ENCODE assay signal across 8 cellular contexts in the genomic region with DNA sequence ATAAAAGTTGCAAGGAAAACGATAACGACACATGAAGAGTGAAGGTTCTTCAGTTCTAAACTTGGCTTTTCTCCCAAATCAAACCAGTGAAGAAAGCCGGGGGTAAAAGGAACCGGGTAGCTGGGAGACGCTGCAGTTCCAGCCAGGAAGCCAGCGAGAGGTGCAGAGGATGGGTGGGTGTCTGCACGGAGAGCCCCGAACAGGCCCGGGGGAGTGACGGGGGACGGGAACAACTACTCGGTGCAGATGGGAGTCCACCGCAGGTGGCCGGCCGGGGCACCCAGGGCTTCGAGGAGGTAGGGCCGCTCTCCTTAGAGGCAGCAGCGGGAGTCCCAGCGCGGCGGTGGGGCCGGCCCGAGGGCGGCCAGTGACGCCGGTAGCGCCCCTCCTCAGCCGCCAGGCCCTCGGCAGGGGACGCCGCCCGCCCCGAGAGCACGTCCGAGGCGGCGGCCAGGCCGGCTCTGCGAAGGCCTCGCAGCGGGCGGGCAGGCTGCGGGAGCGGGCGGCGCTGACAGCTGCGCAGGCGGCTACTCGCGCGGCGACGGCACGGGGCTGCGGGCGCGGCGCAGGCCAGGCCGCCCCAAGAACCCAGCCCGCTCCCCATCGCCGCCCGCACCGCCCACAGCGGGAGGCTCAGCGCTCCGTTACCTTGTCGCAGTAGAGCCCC. TPM values are rescaled to one million over a fixed set of nuclear protein-coding genes. Genes with fewer than 3 reads are reported as not detected.
A peak's percentile ranks its signal among the peaks of the same experiment; 100 is the strongest.
DNase-seq lines count a peak whose midpoint lies in the region; ATAC-seq and TF ChIP-seq lines count a peak whose summit lies in the region.

No MANE protein-coding gene starts in this region.

- no peaks in the 10 kb centered on the region for H3K9me3 Mint-ChIP-seq in activated naive CD8-positive, alpha-beta T cell treated with anti-CD3 and anti-CD28 coated beads, Interleukin-2, amount 10 ng/mL, durations not matched to agents 7 days and 5 days

- peak overlapping the region; percentile 99 for H3K27ac Mint-ChIP-seq in activated naive CD8-positive, alpha-beta T cell treated with anti-CD3 and anti-CD28 coated beads, Interleukin-2, amount 10 ng/mL, durations not matched to agents 7 days and 5 days

- no peak for TF ChIP-seq CTCF in Peyer's patch (IDR thresholded peaks at IDR 0.05)

- H3K4me1 Mint-ChIP-seq in activated naive CD8-positive, alpha-beta T cell treated with anti-CD3 and anti-CD28 coated beads, Interleukin-2, amount 10 ng/mL, durations not matched to agents 7 days and 5 days = peaks cover 35% of the 10 kb centered on the region

- peak overlapping the region; percentile 99 for H3K4me3 Mint-ChIP-seq in activated naive CD8-positive, alpha-beta T cell treated with anti-CD3 and anti-CD28 coated beads, Interleukin-2, amount 10 ng/mL, durations not matched to agents 7 days and 5 days

- no peaks in the 10 kb centered on the region for H3K27me3 Mint-ChIP-seq in activated naive CD8-positive, alpha-beta T cell treated with anti-CD3 and anti-CD28 coated beads, Interleukin-2, amount 10 ng/mL, durations not matched to agents 7 days and 5 days

- H3K4me3 ChIP-seq in Peyer's patch (peak overlapping the region; percentile 80 to 97 (median 91)), rectal smooth muscle tissue (ENCODE audit: low read length) (peak overlapping the region; percentile 94)

- H3K36me3 ChIP-seq in Peyer's patch (no peaks in the 10 kb centered on the region), rectal smooth muscle tissue (ENCODE audit: control insufficient read depth, insufficient read depth, low read length) (no peaks in the 10 kb centered on the region)

- POLR2A ChIA-PET in activated naive CD8-positive, alpha-beta T cell treated with anti-CD3 and anti-CD28 coated beads, Interleukin-2, amount 10 ng/mL, durations not matched to agents 7 days and 5 days (lab: Charles Lee) = interaction anchor here (0.6 to 5.0 kb wide), 13 partner anchors 10 to 653 kb away, joined by 3 to 39 read pairs (median 3); partner anchors contain the start of genes BST1, CPEB2, FAM200B and TAPT1

- DNase-seq in AG08396 (ENCODE audit: low spot score) = peak; percentile 65
- peak; percentile 58 to 76 (median 74) for DNase-seq in Peyer's patch
- DNase-seq in activated naive CD8-positive, alpha-beta T cell treated with anti-CD3 and anti-CD28 coated beads, Interleukin-2, amount 10 ng/mL, durations not matched to agents 7 days and 5 days = no peak
- DNase-seq in hippocampal formation (lab: John Stamatoyannopoulos, UW) = peak; percentile 56 to 57
- no peak for DNase-seq in DMS153 treated with DMSO at 0.1 percent for 48 hours (lab: John Stamatoyannopoulos, UW; ENCODE audit: unreplicated experiment)

- H3K27ac ChIP-seq in Peyer's patch (peak overlapping the region; percentile 91 to 99 (median 97)), rectal smooth muscle tissue (ENCODE audit: low read depth, low read length) (peak overlapping the region; percentile 100)

- no peaks in the 10 kb centered on the region for H3K9me3 ChIP-seq in Peyer's patch

- H3K36me3 Mint-ChIP-seq in activated naive CD8-positive, alpha-beta T cell treated with anti-CD3 and anti-CD28 coated beads, Interleukin-2, amount 10 ng/mL, durations not matched to agents 7 days and 5 days = peaks cover 8% of the 10 kb centered on the region

- peak overlapping the region; percentile 73 for H3K9ac ChIP-seq in rectal smooth muscle tissue (ENCODE audit: low read length)

- ATAC-seq in GM18868 (IDR thresholded peaks at IDR 0.05; ENCODE audit: unreplicated experiment) (peak; percentile 49), HG03097 (IDR thresholded peaks at IDR 0.05; ENCODE audit: low FRiP score, unreplicated experiment) (peak; percentile 40)
- ATAC-seq in activated naive CD8-positive, alpha-beta T cell treated with anti-CD3 and anti-CD28 coated beads, Interleukin-2, amount 10 ng/mL, durations not matched to agents 7 days and 5 days (ENCODE audit: low read depth) = peak; percentile 63

- peaks cover 4 to 38% (median 13%) of the 10 kb centered on the region in 4 donors for H3K4me1 ChIP-seq in Peyer's patch
- peaks cover 30% of the 10 kb centered on the region for H3K4me1 ChIP-seq in rectal smooth muscle tissue (ENCODE audit: control insufficient read depth, insufficient read depth, low read length)

- H3K27me3 ChIP-seq in Peyer's patch (no peaks in the 10 kb centered on the region), rectal smooth muscle tissue (ENCODE audit: control insufficient read depth, insufficient read depth, low read length) (no peaks in the 10 kb centered on the region)

- peak in 1 of 2 donors; percentile 8 for TF ChIP-seq POLR2A in Peyer's patch (IDR thresholded peaks at IDR 0.05)

RNA-seq across cellular contexts. Expression of gene FBXL5, which starts 0.5 kb away (rescaled TPM):
- 100 to 1,000 TPM in 2 of 4 donors, 10 to 100 TPM in 2; 58.7 to 104 (median 99.4) TPM for total RNA-seq in Peyer's patch
- total RNA-seq in activated naive CD8-positive, alpha-beta T cell treated with anti-CD3 and anti-CD28 coated beads, Interleukin-2, amount 10 ng/mL, durations not matched to agents 7 days and 5 days = 10 to 100 TPM; 48.7 to 53.4 TPM

RNA-seq across cellular contexts. Expression of gene FAM200B, which starts 26.9 kb away (rescaled TPM):
- 10 to 100 TPM; 15.1 to 59.4 (median 33.9) TPM for total RNA-seq in Peyer's patch
- total RNA-seq in activated naive CD8-positive, alpha-beta T cell treated with anti-CD3 and anti-CD28 coated beads, Interleukin-2, amount 10 ng/mL, durations not matched to agents 7 days and 5 days = 10 to 100 TPM; 19.5 to 22.4 TPM

RNA-seq across cellular contexts. Expression of gene BST1, which starts 48.2 kb away (rescaled TPM):
- 10 to 100 TPM in 3 of 4 donors, 1 to 10 TPM in 1; 7.4 to 62.5 (median 40.2) TPM for total RNA-seq in Peyer's patch
- total RNA-seq in activated naive CD8-positive, alpha-beta T cell treated with anti-CD3 and anti-CD28 coated beads, Interleukin-2, amount 10 ng/mL, durations not matched to agents 7 days and 5 days = under 1 TPM; 0.78 to 0.91 TPM

Comparison
In these comparisons a context has a peak if more than half of its experiments do, and no peak if none do; other contexts are left out.
1. DNase-seq: peak in AG08396 (single experiment), Peyer's patch (3 of 3) and hippocampal formation (2 of 2); none in activated naive CD8-positive, alpha-beta T cell treated with anti-CD3 and anti-CD28 coated beads, Interleukin-2, amount 10 ng/mL, durations not matched to agents 7 days and 5 days (single experiment) and DMS153 treated with DMSO at 0.1 percent for 48 hours (single experiment).
2. RNA of gene BST1, which starts 48.2 kb away (total RNA-seq): 7.4 to 62.5 TPM in Peyer's patch; 0.78 to 0.91 TPM in activated naive CD8-positive, alpha-beta T cell treated with anti-CD3 and anti-CD28 coated beads, Interleukin-2, amount 10 ng/mL, durations not matched to agents 7 days and 5 days; every median in the first group is over 4 times any median in the second.
3. Peak in every context shown above with its lines, with median percentiles within 50 percentile points of each other: ATAC-seq.